ENCODE assay signal across 21 cellular contexts in genomic region chr14:104777808-104778249, GRCh38.
"Had no signal": no experiment of that assay in that cellular context is flagged by ENCODE, and none has a peak within 500 bp of the region (broad histone marks: within the 10 kb centered on the region; RNA-seq: fewer than 3 reads in every experiment).

No MANE protein-coding gene starts in this region.

- H3K4me3 ChIP-seq: colonic mucosa, hepatocyte, lung, sigmoid colon, skin epidermis, upper lobe of left lung, uterus had no signal

- H3K36me3 ChIP-seq: colonic mucosa, uterus had no signal

- ATAC-seq: left colon; left ventricle myocardium superior; natural killer cell treated with Interleukin-12 subunit alpha and Interleukin-12 subunit beta and Interleukin-15 and Interleukin-18, amount 100 ng/mL, for 72 hours had no signal

- H3K36me3 Mint-ChIP-seq: natural killer cell treated with Interleukin-12 subunit alpha and Interleukin-12 subunit beta and Interleukin-15 and Interleukin-18, amount 100 ng/mL, for 72 hours had no signal

- H3K4me3 Mint-ChIP-seq: natural killer cell treated with Interleukin-12 subunit alpha and Interleukin-12 subunit beta and Interleukin-15 and Interleukin-18, amount 100 ng/mL, for 72 hours had no signal

- H3K27ac Mint-ChIP-seq: natural killer cell treated with Interleukin-12 subunit alpha and Interleukin-12 subunit beta and Interleukin-15 and Interleukin-18, amount 100 ng/mL, for 72 hours had no signal

- H3K27ac ChIP-seq: colonic mucosa, neutrophil, sigmoid colon, skin epidermis, upper lobe of left lung, uterus had no signal

- DNase-seq: colonic mucosa; dermis blood vessel endothelial cell; effector CD4-positive, alpha-beta T cell; foreskin melanocyte; head of caudate nucleus; kidney; left colon; left ventricle myocardium superior; mesenchymal stem cell; midbrain; posterior cingulate gyrus; sigmoid colon; stimulated activated CD4-positive, alpha-beta T cell treated with anti-CD3 and anti-CD28 coated beads, Interleukin-12 subunit alpha, Interleukin-12 subunit beta, amount 100 ng/mL, for 4 hours; stimulated activated naive CD4-positive, alpha-beta T cell treated with Interleukin-2 at 50 U/mL for 16 hours; uterus had no signal

- H3K27me3 Mint-ChIP-seq: natural killer cell treated with Interleukin-12 subunit alpha and Interleukin-12 subunit beta and Interleukin-15 and Interleukin-18, amount 100 ng/mL, for 72 hours had no signal

- H3K9me3 Mint-ChIP-seq: natural killer cell treated with Interleukin-12 subunit alpha and Interleukin-12 subunit beta and Interleukin-15 and Interleukin-18, amount 100 ng/mL, for 72 hours had no signal

- H3K4me1 ChIP-seq: colonic mucosa, sigmoid colon, uterus had no signal

- FAIRE-seq: kidney had no signal

- H3K79me2 ChIP-seq: hepatocyte had no signal

- H3K27me3 ChIP-seq: colonic mucosa, hepatocyte, neutrophil, sigmoid colon, upper lobe of left lung, uterus had no signal

- H3K9me3 ChIP-seq: colonic mucosa, neutrophil, sigmoid colon, upper lobe of left lung, uterus had no signal

- H2AFZ ChIP-seq: hepatocyte had no signal
